18 cellular contexts compared by ENCODE assay signal in the genomic region with DNA sequence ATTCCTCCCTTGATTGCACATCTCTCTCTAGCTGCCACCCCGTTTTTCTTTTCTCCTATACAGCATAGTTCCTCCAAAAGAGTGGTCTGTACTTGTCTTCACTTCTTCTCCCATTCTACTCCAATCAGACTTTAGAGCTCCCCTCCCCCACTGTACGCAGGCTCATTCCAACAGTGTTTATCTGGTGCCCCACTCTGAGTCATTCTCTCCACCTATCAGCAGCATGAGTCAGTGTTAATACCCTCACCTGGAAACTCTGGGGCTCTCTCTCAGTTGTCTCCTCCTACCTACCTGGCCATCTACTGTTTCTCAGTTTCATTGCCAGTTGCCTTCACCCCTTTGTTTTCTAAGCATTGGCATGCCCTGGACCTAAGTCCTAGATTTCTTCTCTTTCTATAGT.
DNase-seq lines count a peak whose midpoint lies in the region; ATAC-seq and TF ChIP-seq lines count a peak whose summit lies in the region.
"Had no signal": no experiment of that assay in that cellular context is flagged by ENCODE, and none has a peak within 500 bp of the region (broad histone marks: within the 10 kb centered on the region; RNA-seq: fewer than 3 reads in every experiment).

No MANE protein-coding gene starts in this region.

- H3K27me3 ChIP-seq in breast epithelium (no peaks in the 10 kb centered on the region), upper lobe of right lung (no peaks in the 10 kb centered on the region), neural progenitor cell (no peaks in the 10 kb centered on the region)
- H3K27me3 ChIP-seq: esophagus squamous epithelium had no signal

- no peak overlapping the region for H3K27ac Mint-ChIP-seq in MCF 10A (ENCODE audit: low read depth, unreplicated experiment)
- H3K27ac Mint-ChIP-seq in activated naive CD8-positive, alpha-beta T cell treated with anti-CD3 and anti-CD28 coated beads for 36 hours = no peak overlapping the region
- no peak overlapping the region for H3K27ac Mint-ChIP-seq in neural progenitor cell
- H3K27ac Mint-ChIP-seq: activated naive CD4-positive, alpha-beta T cell treated with anti-CD3 and anti-CD28 coated beads, Interleukin-2, amount 10 ng/mL, durations not matched to agents 7 days and 5 days; nephron; stimulated activated naive CD8-positive, alpha-beta T cell treated with anti-CD3 and anti-CD28 coated beads, Interleukin-15, amount 100 ng/mL, for 72 hours had no signal

- H3K36me3 ChIP-seq in breast epithelium (no peaks in the 10 kb centered on the region), upper lobe of right lung (no peaks in the 10 kb centered on the region), neural progenitor cell (no peaks in the 10 kb centered on the region)
- H3K36me3 ChIP-seq: esophagus squamous epithelium had no signal

- no peaks in the 10 kb centered on the region for H3K27me3 Mint-ChIP-seq in MCF 10A (ENCODE audit: insufficient read depth, unreplicated experiment)
- H3K27me3 Mint-ChIP-seq in activated naive CD8-positive, alpha-beta T cell treated with anti-CD3 and anti-CD28 coated beads for 36 hours = no peaks in the 10 kb centered on the region
- H3K27me3 Mint-ChIP-seq in neural progenitor cell (ENCODE audit: insufficient read depth, low read depth) = peaks cover 3% of the 10 kb centered on the region
- H3K27me3 Mint-ChIP-seq: activated naive CD4-positive, alpha-beta T cell treated with anti-CD3 and anti-CD28 coated beads, Interleukin-2, amount 10 ng/mL, durations not matched to agents 7 days and 5 days had no signal

- no peak overlapping the region for H3K9ac ChIP-seq in neural progenitor cell

- no peaks in the 10 kb centered on the region for H3K79me2 ChIP-seq in neural progenitor cell (ENCODE audit: low read depth)

- no peak overlapping the region for H3K27ac ChIP-seq in breast epithelium
- H3K27ac ChIP-seq in upper lobe of right lung = no peak overlapping the region
- no peak overlapping the region for H3K27ac ChIP-seq in neural progenitor cell
- H3K27ac ChIP-seq: esophagus squamous epithelium, psoas muscle had no signal

- CTCF ChIA-PET in MCF 10A (lab: Yijun Ruan, JAX) = interaction anchor here (1.6 kb wide), 1 partner anchor 24 kb away, joined by 6 read pairs; no protein-coding TSS in a partner anchor

- no peaks in the 10 kb centered on the region for H3K9me3 ChIP-seq in breast epithelium
- no peaks in the 10 kb centered on the region for H3K9me3 ChIP-seq in upper lobe of right lung
- H3K9me3 ChIP-seq in neural progenitor cell (ENCODE audit: low read depth) = no peaks in the 10 kb centered on the region
- H3K9me3 ChIP-seq: esophagus squamous epithelium, psoas muscle had no signal

- POLR2A ChIA-PET in MCF 10A (lab: Yijun Ruan, JAX) = interaction anchor here (1.0 to 1.5 kb wide), 2 partner anchors 11 to 25 kb away, joined by 3 read pairs; no protein-coding TSS in a partner anchor

- no peaks in the 10 kb centered on the region for H3K4me1 Mint-ChIP-seq in MCF 10A (ENCODE audit: insufficient read depth, unreplicated experiment)
- no peaks in the 10 kb centered on the region for H3K4me1 Mint-ChIP-seq in activated naive CD8-positive, alpha-beta T cell treated with anti-CD3 and anti-CD28 coated beads for 36 hours
- peaks cover 10% of the 10 kb centered on the region for H3K4me1 Mint-ChIP-seq in neural progenitor cell
- H3K4me1 Mint-ChIP-seq: activated naive CD4-positive, alpha-beta T cell treated with anti-CD3 and anti-CD28 coated beads, Interleukin-2, amount 10 ng/mL, durations not matched to agents 7 days and 5 days; nephron; stimulated activated naive CD8-positive, alpha-beta T cell treated with anti-CD3 and anti-CD28 coated beads, Interleukin-15, amount 100 ng/mL, for 72 hours had no signal

- no peaks in the 10 kb centered on the region for H3K9me3 Mint-ChIP-seq in MCF 10A (ENCODE audit: unreplicated experiment)
- no peaks in the 10 kb centered on the region for H3K9me3 Mint-ChIP-seq in activated naive CD8-positive, alpha-beta T cell treated with anti-CD3 and anti-CD28 coated beads for 36 hours
- H3K9me3 Mint-ChIP-seq in neural progenitor cell = no peaks in the 10 kb centered on the region
- H3K9me3 Mint-ChIP-seq: activated naive CD4-positive, alpha-beta T cell treated with anti-CD3 and anti-CD28 coated beads, Interleukin-2, amount 10 ng/mL, durations not matched to agents 7 days and 5 days; nephron; stimulated activated naive CD8-positive, alpha-beta T cell treated with anti-CD3 and anti-CD28 coated beads, Interleukin-15, amount 100 ng/mL, for 72 hours had no signal

- no peak overlapping the region for H3K4me3 ChIP-seq in breast epithelium
- no peak overlapping the region for H3K4me3 ChIP-seq in upper lobe of right lung
- no peak overlapping the region for H3K4me3 ChIP-seq in neural progenitor cell
- H3K4me3 ChIP-seq: esophagus squamous epithelium, psoas muscle had no signal

- no peak overlapping the region for H2AFZ ChIP-seq in neural progenitor cell (replicated peaks)

- no peaks in the 10 kb centered on the region for H4K20me1 ChIP-seq in neural progenitor cell (ENCODE audit: low read depth)

- peak; percentile 40 for ATAC-seq in upper lobe of right lung
- ATAC-seq: psoas muscle; stimulated activated naive CD8-positive, alpha-beta T cell treated with anti-CD3 and anti-CD28 coated beads, Interleukin-15, amount 100 ng/mL, for 72 hours had no signal

- peak; percentile 68 for DNase-seq in MCF 10A (ENCODE audit: unreplicated experiment)
- DNase-seq in breast epithelium (ENCODE audit: low spot score in 2 of 2) = no peak
- peak; percentile 86 for DNase-seq in SW480 (ENCODE audit: low spot score)
- DNase-seq in islet precursor cell = peak; percentile 88
- no peak for DNase-seq in upper lobe of right lung
- DNase-seq in OCI-M1 (lab: John Stamatoyannopoulos, UW) = no peak
- DNase-seq in activated naive CD8-positive, alpha-beta T cell treated with anti-CD3 and anti-CD28 coated beads for 36 hours = no peak
- no peak for DNase-seq in neural progenitor cell (ENCODE audit: low spot score)
- DNase-seq: ACHN; activated naive CD4-positive, alpha-beta T cell treated with anti-CD3 and anti-CD28 coated beads, Interleukin-2, amount 10 ng/mL, durations not matched to agents 7 days and 5 days; esophagus squamous epithelium; glutamatergic neuron; mesenchymal stem cell; NCI-H187; NCI-H510A; psoas muscle; stimulated activated naive CD8-positive, alpha-beta T cell treated with anti-CD3 and anti-CD28 coated beads, Interleukin-15, amount 100 ng/mL, for 72 hours had no signal

- no TSS peak for BruUV-seq in MCF 10A (replicated peaks; lab: Mats Ljungman, UMichigan)

- TF ChIP-seq CTCF in MCF 10A (IDR thresholded peaks at IDR 0.05; ENCODE audit: unreplicated experiment) (no peak), breast epithelium (IDR thresholded peaks at IDR 0.05) (no peak), upper lobe of right lung (IDR thresholded peaks at IDR 0.05) (no peak), neural progenitor cell (IDR thresholded peaks at IDR 0.05) (no peak)

- H3K4me3 Mint-ChIP-seq in MCF 10A (ENCODE audit: unreplicated experiment) = no peak overlapping the region
- H3K4me3 Mint-ChIP-seq in activated naive CD8-positive, alpha-beta T cell treated with anti-CD3 and anti-CD28 coated beads for 36 hours = no peak overlapping the region
- no peak overlapping the region for H3K4me3 Mint-ChIP-seq in neural progenitor cell
- H3K4me3 Mint-ChIP-seq: activated naive CD4-positive, alpha-beta T cell treated with anti-CD3 and anti-CD28 coated beads, Interleukin-2, amount 10 ng/mL, durations not matched to agents 7 days and 5 days; nephron; stimulated activated naive CD8-positive, alpha-beta T cell treated with anti-CD3 and anti-CD28 coated beads, Interleukin-15, amount 100 ng/mL, for 72 hours had no signal

- H3F3A ChIP-seq in neural progenitor cell (ENCODE audit: low read depth) = no peaks in the 10 kb centered on the region

- intact Hi-C loops in MCF 10A (cut with micrococcal nuclease) (loop anchor here (1.0 kb wide), 1 partner anchor 18 kb away; no protein-coding TSS in a partner anchor), breast epithelium (cut with DNase I; ENCODE audit: low total_unique reads) (no loop called here), upper lobe of right lung (cut with DNase I) (no loop called here)

- H3K36me3 Mint-ChIP-seq in MCF 10A (ENCODE audit: insufficient read depth, unreplicated experiment) (no peaks in the 10 kb centered on the region), neural progenitor cell (no peaks in the 10 kb centered on the region)
- no peaks in the 10 kb centered on the region for H3K36me3 Mint-ChIP-seq in activated naive CD8-positive, alpha-beta T cell treated with anti-CD3 and anti-CD28 coated beads for 36 hours
- H3K36me3 Mint-ChIP-seq: activated naive CD4-positive, alpha-beta T cell treated with anti-CD3 and anti-CD28 coated beads, Interleukin-2, amount 10 ng/mL, durations not matched to agents 7 days and 5 days had no signal

- no peaks in the 10 kb centered on the region for H3K4me1 ChIP-seq in breast epithelium
- no peaks in the 10 kb centered on the region for H3K4me1 ChIP-seq in upper lobe of right lung
- H3K4me1 ChIP-seq in neural progenitor cell = no peaks in the 10 kb centered on the region
- H3K4me1 ChIP-seq: psoas muscle had no signal

- no peak overlapping the region for H3K4me2 ChIP-seq in neural progenitor cell

- no peak for TF ChIP-seq POLR2A in breast epithelium (IDR thresholded peaks at IDR 0.05)

Comparison
In these comparisons a context has a peak if more than half of its experiments do, and no peak if none do; other contexts are left out.
1. DNase-seq: peak in MCF 10A (single experiment), SW480 (single experiment) and islet precursor cell (single experiment); none in breast epithelium (0 of 2), upper lobe of right lung (single experiment), OCI-M1 (single experiment), activated naive CD8-positive, alpha-beta T cell treated with anti-CD3 and anti-CD28 coated beads for 36 hours (single experiment) and neural progenitor cell (single experiment).